8 cellular contexts compared by ENCODE assay signal in genomic region chr6:1312193-1312443, GRCh38. TPM values are rescaled to one million over a fixed set of nuclear protein-coding genes. Genes with fewer than 3 reads are reported as not detected.
A peak's percentile ranks its signal among the peaks of the same experiment; 100 is the strongest.
DNase-seq lines count a peak whose midpoint lies in the region; ATAC-seq, FAIRE-seq and TF ChIP-seq lines count a peak whose summit lies in the region.
"Had no signal": no experiment of that assay in that cellular context is flagged by ENCODE, and none has a peak within 500 bp of the region (broad histone marks: within the 10 kb centered on the region; RNA-seq: fewer than 3 reads in every experiment).

No MANE protein-coding gene starts in this region.

- peak overlapping the region; percentile 89 for H3K4me3 Mint-ChIP-seq in HFFc6
- peak overlapping the region; percentile 35 for H3K4me3 Mint-ChIP-seq in activated T-helper 2 cell treated with anti-CD3 and anti-CD28 coated beads, Interferon-gamma antibody, Interleukin-2, Interleukin-4, amounts not matched to agents 10 μg/mL and 5 μg/mL and 100 μg/mL, durations not matched to agents 14 hours and 24 hours and 36 hours (ENCODE audit: low read depth)

- no peaks in the 10 kb centered on the region for H3K9me3 Mint-ChIP-seq in HFFc6
- no peaks in the 10 kb centered on the region for H3K9me3 Mint-ChIP-seq in activated T-helper 2 cell treated with anti-CD3 and anti-CD28 coated beads, Interferon-gamma antibody, Interleukin-2, Interleukin-4, amounts not matched to agents 10 μg/mL and 5 μg/mL and 100 μg/mL, durations not matched to agents 14 hours and 24 hours and 36 hours

- no peak for ATAC-seq in omental fat pad (ENCODE audit: low FRiP score)

- H3K4me3 ChIP-seq in iPS-11a (ENCODE audit: low read depth, low read length), result peak overlapping the region; percentile 29
- H3K4me3 ChIP-seq in small intestine (ENCODE audit: low read depth in 1 of 2, low read length in 2 of 2), result peak overlapping the region; percentile 1 to 60

- no peaks in the 10 kb centered on the region for H3K4me1 ChIP-seq in small intestine (ENCODE audit: control insufficient read depth in 2 of 2, insufficient read depth in 1 of 2, low read depth in 1 of 2, low read length in 1 of 2)

- no peaks in the 10 kb centered on the region for H3K9me3 ChIP-seq in small intestine (ENCODE audit: control insufficient read depth, low read depth)

- peaks cover 0 to 4% of the 10 kb centered on the region in 2 donors for H3K27me3 ChIP-seq in small intestine (ENCODE audit: control insufficient read depth in 2 of 2, insufficient read depth in 2 of 2, low read length in 2 of 2)

- intact Hi-C loops in activated T-helper 2 cell treated with anti-CD3 and anti-CD28 coated beads, Interferon-gamma antibody, Interleukin-2, Interleukin-4, amounts not matched to agents 10 μg/mL and 5 μg/mL and 100 μg/mL, durations not matched to agents 14 hours and 24 hours and 36 hours (cut with micrococcal nuclease), result loop anchor here (2.0 to 5.0 kb wide), 3 partner anchors 79 to 515 kb away; partner anchors contain the start of gene FOXC1

- TF ChIP-seq CTCF in HFFc6 (IDR thresholded peaks at IDR 0.05) (no peak), omental fat pad (IDR thresholded peaks at IDR 0.05) (no peak)

- DNase-seq in HFFc6 (no peak), small intestine (no peak), iPS-NIHi7 (ENCODE audit: extremely low spot score) (no peak), omental fat pad (ENCODE audit: low spot score) (no peak), hypothalamus (lab: John Stamatoyannopoulos, UW) (no peak)
- no peak for DNase-seq in activated T-helper 2 cell treated with anti-CD3 and anti-CD28 coated beads, Interferon-gamma antibody, Interleukin-2, Interleukin-4, amounts not matched to agents 10 μg/mL and 5 μg/mL and 100 μg/mL, durations not matched to agents 14 hours and 24 hours and 36 hours (ENCODE audit: low spot score)

- peaks cover 11% of the 10 kb centered on the region for H3K27me3 Mint-ChIP-seq in HFFc6 (ENCODE audit: insufficient read depth)
- H3K27me3 Mint-ChIP-seq in activated T-helper 2 cell treated with anti-CD3 and anti-CD28 coated beads, Interferon-gamma antibody, Interleukin-2, Interleukin-4, amounts not matched to agents 10 μg/mL and 5 μg/mL and 100 μg/mL, durations not matched to agents 14 hours and 24 hours and 36 hours (ENCODE audit: low read depth), result peaks cover 68% of the 10 kb centered on the region

- no peaks in the 10 kb centered on the region for H3K36me3 ChIP-seq in small intestine (ENCODE audit: control insufficient read depth in 2 of 2, insufficient read depth in 2 of 2, low read length in 2 of 2)

- WGBS in small intestine, 3 donors, result 0 to 5% (median 1%) methylated on average over 16 to 23 of the region's 23 CpGs

- H3K27ac Mint-ChIP-seq in HFFc6, result peak overlapping the region; percentile 67
- H3K27ac Mint-ChIP-seq in activated T-helper 2 cell treated with anti-CD3 and anti-CD28 coated beads, Interferon-gamma antibody, Interleukin-2, Interleukin-4, amounts not matched to agents 10 μg/mL and 5 μg/mL and 100 μg/mL, durations not matched to agents 14 hours and 24 hours and 36 hours, result peak overlapping the region; percentile 42

- peaks cover 32% of the 10 kb centered on the region for H3K4me1 Mint-ChIP-seq in HFFc6 (ENCODE audit: low read depth)
- H3K4me1 Mint-ChIP-seq in activated T-helper 2 cell treated with anti-CD3 and anti-CD28 coated beads, Interferon-gamma antibody, Interleukin-2, Interleukin-4, amounts not matched to agents 10 μg/mL and 5 μg/mL and 100 μg/mL, durations not matched to agents 14 hours and 24 hours and 36 hours (ENCODE audit: low read depth), result peaks cover 9% of the 10 kb centered on the region

- FAIRE-seq in small intestine (lab: Jason Lieb, UNC), result no peak

- no peaks in the 10 kb centered on the region for H3K36me3 Mint-ChIP-seq in HFFc6 (ENCODE audit: low read depth)
- no peaks in the 10 kb centered on the region for H3K36me3 Mint-ChIP-seq in activated T-helper 2 cell treated with anti-CD3 and anti-CD28 coated beads, Interferon-gamma antibody, Interleukin-2, Interleukin-4, amounts not matched to agents 10 μg/mL and 5 μg/mL and 100 μg/mL, durations not matched to agents 14 hours and 24 hours and 36 hours (ENCODE audit: low read depth)

- H3K27ac ChIP-seq in small intestine (ENCODE audit: low read depth in 1 of 2, low read length in 1 of 2), result peak overlapping the region in 1 of 2 donors; percentile 93

RNA-seq across cellular contexts. Expression of gene FOXQ1, which starts 0.2 kb away (rescaled TPM):
- 1 to 10 TPM in 5 of 6 experiments, under 1 TPM in 1; 0.74 to 3.2 (median 2.7) TPM for total RNA-seq in HFFc6 (2021; fragmentation: NEBNext Ultra II Directional; extraction: Animal tissue kit (Norgen Biotek cat#: 25700))
- not detected in 2 replicates for total RNA-seq in activated T-helper 2 cell treated with anti-CD3 and anti-CD28 coated beads, Interferon-gamma antibody, Interleukin-2, Interleukin-4, amounts not matched to agents 10 μg/mL and 5 μg/mL and 100 μg/mL, durations not matched to agents 14 hours and 24 hours and 36 hours
- polyA plus RNA-seq in small intestine, result 1 to 10 TPM in 2 of 3 donors, under 1 TPM in 1; 0.54 to 1.7 (median 1.3) TPM
- total RNA-seq in omental fat pad, result not detected
- total RNA-seq: dermis microvascular lymphatic vessel endothelial cell had no signal
